In genomic region chr17:48294989-48295892, GRCh38 we compare ENCODE assay signal across 1 cellular context.
TF ChIP-seq lines count a peak whose summit lies in the region.

No MANE protein-coding gene starts in this region.

TF ChIP-seq in K562, 482 proteins besides CTCF, POLR2A, EP300 and RAD21 (continued from another document and continues in another):
- TF ChIP-seq RERE (CRISPR knock-in tag; IDR thresholded peaks at IDR 0.05; ENCODE audit: borderline replicate concordance) (no peak), ZNF354B (CRISPR knock-in tag; IDR thresholded peaks at IDR 0.05) (no peak), ZNF140 (CRISPR knock-in tag; IDR thresholded peaks at IDR 0.05) (no peak), ESRRB (CRISPR knock-in tag; IDR thresholded peaks at IDR 0.05; ENCODE audit: borderline replicate concordance) (no peak), MEF2D (tag; conservative IDR thresholded peaks at IDR 0.05; ENCODE audit: low read depth) (no peak), ZBTB43 (CRISPR knock-in tag; IDR thresholded peaks at IDR 0.05) (no peak), ZBED1 (IDR thresholded peaks at IDR 0.05) (no peak), SNIP1 (IDR thresholded peaks at IDR 0.05; ENCODE audit: low read depth) (no peak), MLLT1 (IDR thresholded peaks at IDR 0.05) (no peak), CREB3L1 (IDR thresholded peaks at IDR 0.05; ENCODE audit: borderline replicate concordance, low read depth) (no peak), FIP1L1 (IDR thresholded peaks at IDR 0.05; ENCODE audit: low read depth, low read length, poor library complexity, severe bottlenecking) (no peak), ZBTB40 (IDR thresholded peaks at IDR 0.05) (peak; percentile 53), ZBTB40 (CRISPR knock-in tag; IDR thresholded peaks at IDR 0.05) (no peak), GTF3C2 (IDR thresholded peaks at IDR 0.05; ENCODE audit: borderline replicate concordance, extremely low read depth, insufficient read length) (no peak), ZBTB2 (IDR thresholded peaks at IDR 0.05) (no peak), POLR2H (tag; IDR thresholded peaks at IDR 0.05; ENCODE audit: low read depth) (peak; percentile 36; the same call in 1 of the 2 replicates), ZNF780A (CRISPR knock-in tag; IDR thresholded peaks at IDR 0.05) (no peak), MAX (CRISPR knock-in tag; IDR thresholded peaks at IDR 0.05) (no peak), ARID1B (IDR thresholded peaks at IDR 0.05) (peak; percentile 48), ATF3 (IDR thresholded peaks at IDR 0.05) (peak; percentile 64), ATF3 (CRISPR knock-in tag; conservative IDR thresholded peaks at IDR 0.05) (no peak), GABPA (tag; conservative IDR thresholded peaks at IDR 0.05; ENCODE audit: low read depth) (peak; percentile 24; the same call in 1 of the 2 replicates), BRD4 (IDR thresholded peaks at IDR 0.05) (no peak), ELF2 (CRISPR knock-in tag; IDR thresholded peaks at IDR 0.05) (no peak), ZNF785 (CRISPR knock-in tag; IDR thresholded peaks at IDR 0.05) (no peak), ZFX (CRISPR knock-in tag; IDR thresholded peaks at IDR 0.05) (no peak), FOS (IDR thresholded peaks at IDR 0.05; ENCODE audit: extremely low read depth, insufficient read length) (no peak), SMARCA4 (IDR thresholded peaks at IDR 0.05) (peak; percentile 87)
